Comparison of ENCODE assay signal across 22 cellular contexts in the genomic region with DNA sequence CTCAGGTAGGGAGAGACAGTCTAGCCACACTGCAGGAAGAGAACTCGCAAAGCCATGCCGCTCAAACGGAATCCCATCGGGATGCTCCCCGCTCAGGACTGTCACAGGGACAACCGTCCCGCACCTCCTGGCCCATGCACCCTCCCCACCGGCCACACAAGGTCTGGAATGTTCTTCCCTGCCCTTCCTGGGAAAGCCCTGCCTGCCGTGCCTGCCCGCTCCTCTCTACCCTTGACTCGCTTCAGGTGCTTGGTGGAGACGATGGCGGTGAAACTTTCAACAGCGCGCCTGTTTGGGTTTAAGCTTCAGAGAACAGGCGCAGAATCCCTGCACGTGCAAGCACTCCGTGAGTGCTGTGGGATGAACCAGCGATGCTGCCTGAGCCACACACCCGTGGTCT.
"Had no signal": no experiment of that assay in that cellular context is flagged by ENCODE, and none has a peak within 500 bp of the region (broad histone marks: within the 10 kb centered on the region; RNA-seq: fewer than 3 reads in every experiment).

No MANE protein-coding gene starts in this region.

- H3K27me3 Mint-ChIP-seq: activated CD4-positive, alpha-beta memory T cell treated with anti-CD3 and anti-CD28 coated beads for 36 hours; activated naive CD8-positive, alpha-beta T cell treated with anti-CD3 and anti-CD28 coated beads, Interleukin-2, amount 10 ng/mL, durations not matched to agents 7 days and 5 days; central memory CD8-positive, alpha-beta T cell; memory B cell; progenitor cell of endocrine pancreas; stimulated activated naive CD8-positive, alpha-beta T cell treated with anti-CD3 and anti-CD28 coated beads, Interleukin-15, Interleukin-2, amounts not matched to agents 100 ng/mL and 50 ng/mL, for 24 hours had no signal

- H3K4me3 ChIP-seq: breast epithelium, thyroid gland had no signal

- DNase-seq: activated CD4-positive, alpha-beta memory T cell treated with anti-CD3 and anti-CD28 coated beads for 36 hours; activated CD4-positive, alpha-beta T cell treated with anti-CD3 and anti-CD28 coated beads for 4 hours; activated CD4-positive, CD25-positive, alpha-beta regulatory T cell; activated effector memory CD4-positive, alpha-beta T cell treated with Interleukin-2 at 50 U/mL for 16 hours; activated naive CD4-positive, alpha-beta T cell treated with anti-CD3 and anti-CD28 coated beads for 36 hours; activated naive CD8-positive, alpha-beta T cell treated with anti-CD3 and anti-CD28 coated beads, Interleukin-2, amount 10 ng/mL, durations not matched to agents 7 days and 5 days; activated T-cell treated with anti-CD3 and anti-CD28 coated beads, Interleukin-2, amount 50 U/mL, for 72 hours; amniotic stem cell; effector memory CD4-positive, alpha-beta T cell; hippocampal formation; retina; stimulated activated CD4-positive, alpha-beta T cell treated with anti-CD3 and anti-CD28 coated beads, Interleukin-4, amount 100 ng/mL, for 24 hours; substantia nigra; T1000; thyroid gland had no signal

- H3K27me3 ChIP-seq: breast epithelium, thyroid gland had no signal

- H3K27ac ChIP-seq: breast epithelium, thyroid gland had no signal

- H3K9me3 Mint-ChIP-seq: activated CD4-positive, alpha-beta memory T cell treated with anti-CD3 and anti-CD28 coated beads for 36 hours; activated naive CD4-positive, alpha-beta T cell treated with anti-CD3 and anti-CD28 coated beads for 36 hours; activated naive CD8-positive, alpha-beta T cell treated with anti-CD3 and anti-CD28 coated beads, Interleukin-2, amount 10 ng/mL, durations not matched to agents 7 days and 5 days; activated T-cell treated with anti-CD3 and anti-CD28 coated beads, Interleukin-2, amount 50 U/mL, for 72 hours; central memory CD8-positive, alpha-beta T cell; memory B cell; stimulated activated naive CD8-positive, alpha-beta T cell treated with anti-CD3 and anti-CD28 coated beads, Interleukin-15, Interleukin-2, amounts not matched to agents 100 ng/mL and 50 ng/mL, for 24 hours; T-helper 1 cell treated with Interleukin-12 subunit alpha and Interleukin-12 subunit beta and Interleukin-4 antibody, amounts not matched to agents 30 μg/mL and 1 μg/mL, for 36 hours had no signal

- H3K4me1 ChIP-seq: breast epithelium, thyroid gland had no signal

- H3K27ac Mint-ChIP-seq: activated CD4-positive, alpha-beta memory T cell treated with anti-CD3 and anti-CD28 coated beads for 36 hours; activated naive CD4-positive, alpha-beta T cell treated with anti-CD3 and anti-CD28 coated beads for 36 hours; activated naive CD8-positive, alpha-beta T cell treated with anti-CD3 and anti-CD28 coated beads, Interleukin-2, amount 10 ng/mL, durations not matched to agents 7 days and 5 days; activated T-cell treated with anti-CD3 and anti-CD28 coated beads, Interleukin-2, amount 50 U/mL, for 72 hours; memory B cell; progenitor cell of endocrine pancreas; stimulated activated naive CD8-positive, alpha-beta T cell treated with anti-CD3 and anti-CD28 coated beads, Interleukin-15, Interleukin-2, amounts not matched to agents 100 ng/mL and 50 ng/mL, for 24 hours; T-helper 1 cell treated with Interleukin-12 subunit alpha and Interleukin-12 subunit beta and Interleukin-4 antibody, amounts not matched to agents 30 μg/mL and 1 μg/mL, for 36 hours had no signal

- H3K36me3 Mint-ChIP-seq: activated CD4-positive, alpha-beta memory T cell treated with anti-CD3 and anti-CD28 coated beads for 36 hours; activated naive CD8-positive, alpha-beta T cell treated with anti-CD3 and anti-CD28 coated beads, Interleukin-2, amount 10 ng/mL, durations not matched to agents 7 days and 5 days had no signal

- H3K9me3 ChIP-seq: breast epithelium, thyroid gland had no signal

- ATAC-seq: activated T-cell treated with anti-CD3 and anti-CD28 coated beads, Interleukin-2, amount 50 U/mL, for 72 hours; esophagus mucosa had no signal

- H3K36me3 ChIP-seq: breast epithelium, thyroid gland had no signal

- H3K4me3 Mint-ChIP-seq: activated CD4-positive, alpha-beta memory T cell treated with anti-CD3 and anti-CD28 coated beads for 36 hours; activated naive CD4-positive, alpha-beta T cell treated with anti-CD3 and anti-CD28 coated beads for 36 hours; activated naive CD8-positive, alpha-beta T cell treated with anti-CD3 and anti-CD28 coated beads, Interleukin-2, amount 10 ng/mL, durations not matched to agents 7 days and 5 days; activated T-cell treated with anti-CD3 and anti-CD28 coated beads, Interleukin-2, amount 50 U/mL, for 72 hours; central memory CD8-positive, alpha-beta T cell; memory B cell; stimulated activated naive CD8-positive, alpha-beta T cell treated with anti-CD3 and anti-CD28 coated beads, Interleukin-15, Interleukin-2, amounts not matched to agents 100 ng/mL and 50 ng/mL, for 24 hours; T-helper 1 cell treated with Interleukin-12 subunit alpha and Interleukin-12 subunit beta and Interleukin-4 antibody, amounts not matched to agents 30 μg/mL and 1 μg/mL, for 36 hours had no signal
